Comparison of ENCODE assay signal across 8 cellular contexts in the genomic region with DNA sequence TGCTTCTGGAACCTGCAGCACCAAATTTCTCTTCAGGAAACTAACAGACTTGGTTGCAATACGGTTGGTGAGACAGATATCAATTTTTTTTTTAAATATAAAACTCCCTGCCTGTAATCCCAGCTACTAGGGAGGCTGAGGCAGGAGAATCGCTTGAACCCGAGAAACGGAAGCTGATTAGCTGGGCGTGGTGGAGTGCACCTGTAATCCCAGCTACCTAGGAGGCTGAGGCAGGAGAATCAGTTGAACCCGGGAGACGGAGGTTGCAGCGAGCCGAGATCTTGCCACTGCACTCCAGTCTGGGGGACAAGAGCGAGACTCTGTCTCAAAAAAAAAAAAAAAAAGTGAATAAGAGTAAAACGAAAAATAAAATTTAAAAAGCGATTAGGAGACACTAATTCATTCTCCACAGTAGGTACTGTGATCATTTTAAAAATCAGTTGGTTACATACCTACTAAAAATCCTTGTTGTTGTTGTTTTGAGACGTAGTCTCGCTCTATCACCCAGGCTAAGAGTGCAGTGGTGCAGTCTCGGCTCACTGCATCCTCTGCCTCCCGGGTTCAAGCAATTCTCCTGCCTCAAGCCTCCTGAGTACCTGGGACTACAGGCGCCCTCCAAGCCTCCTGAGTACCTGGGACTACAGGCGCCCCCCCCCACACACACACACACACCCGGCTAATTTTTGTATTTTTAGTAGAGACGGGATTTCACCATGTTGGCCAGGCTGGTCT. TPM values are rescaled to one million over a fixed set of nuclear protein-coding genes. Genes with fewer than 3 reads are reported as not detected.
DNase-seq lines count a peak whose midpoint lies in the region; ATAC-seq, FAIRE-seq and TF ChIP-seq lines count a peak whose summit lies in the region.

No MANE protein-coding gene starts in this region.

- FAIRE-seq in GM12891 (lab: Jason Lieb, UNC): no peak

- no peaks in the 10 kb centered on the region for H3K27me3 ChIP-seq in Peyer's patch

- H3K4me3 ChIP-seq in Peyer's patch (peak overlapping the region; percentile 55 to 72 (median 60)), fibroblast of pulmonary artery (replicated peaks; ENCODE audit: low read depth, low read length) (peak overlapping the region; percentile 65), retinal pigment epithelial cell (ENCODE audit: low read length) (peak overlapping the region; percentile 96)

- H3K36me3 ChIP-seq in Peyer's patch: peaks cover 0 to 7% (median 0%) of the 10 kb centered on the region in 3 donors

- peak overlapping the region; percentile 80 to 94 (median 85) for H3K27ac ChIP-seq in Peyer's patch

- peak; percentile 15; the same call in 1 of the 2 replicates for TF ChIP-seq POLR2A in GM12891 (IDR thresholded peaks at IDR 0.05; ENCODE audit: low read depth, low read length)
- no peak for TF ChIP-seq POLR2A in Peyer's patch (IDR thresholded peaks at IDR 0.05)

- no peak for TF ChIP-seq CTCF in Peyer's patch (IDR thresholded peaks at IDR 0.05)
- TF ChIP-seq CTCF in fibroblast of pulmonary artery (IDR thresholded peaks at IDR 0.05; ENCODE audit: low read length, missing control alignments): no peak
- TF ChIP-seq CTCF in retinal pigment epithelial cell (conservative IDR thresholded peaks at IDR 0.05; ENCODE audit: low read depth, low read length): no peak

- H3K9me3 ChIP-seq in Peyer's patch: no peaks in the 10 kb centered on the region

- ATAC-seq in HG03565 (IDR thresholded peaks at IDR 0.05; ENCODE audit: unreplicated experiment): no peak
- no peak for ATAC-seq in HG02678 (IDR thresholded peaks at IDR 0.05; ENCODE audit: unreplicated experiment)

- DNase-seq in GM12891 (ENCODE audit: insufficient read length, low spot score): no peak
- DNase-seq in Peyer's patch: peak in 1 of 3 donors; percentile 22
- no peak for DNase-seq in fibroblast of pulmonary artery (ENCODE audit: low read depth)
- DNase-seq in retinal pigment epithelial cell (ENCODE audit: low read depth): no peak
- no peak for DNase-seq in NCI-H1105 treated with DMSO at 0.1 percent for 48 hours (lab: John Stamatoyannopoulos, UW)
- no peak for DNase-seq in glomerular visceral epithelial cell (ENCODE audit: extremely low spot score)

- H3K4me1 ChIP-seq in Peyer's patch: peaks cover 2 to 17% (median 7%) of the 10 kb centered on the region in 4 donors

TF ChIP-seq in GM12891, 5 proteins besides CTCF, POLR2A, EP300 and RAD21:
- TF ChIP-seq POU2F2 (IDR thresholded peaks at IDR 0.05; ENCODE audit: low read depth, low read length) (no peak), SPI1 (IDR thresholded peaks at IDR 0.05; ENCODE audit: low read depth, low read length) (no peak), TAF1 (IDR thresholded peaks at IDR 0.05; ENCODE audit: low read depth, low read length) (no peak), PAX5 (IDR thresholded peaks at IDR 0.05; ENCODE audit: insufficient read depth, low read length, severe bottlenecking) (no peak), POLR2AphosphoS5 (IDR thresholded peaks at IDR 0.05; ENCODE audit: low read depth, low read length) (no peak)

RNA-seq across cellular contexts. Expression of gene RBM8A, which starts 0.8 kb away (rescaled TPM):
- polyA plus RNA-seq in GM12891 (2012; ENCODE audit: low read depth, missing spikeins): 178 TPM
- 100 to 1,000 TPM in 1 of 4 donors, 10 to 100 TPM in 3; 47.6 to 105 (median 57.0) TPM for total RNA-seq in Peyer's patch

RNA-seq across cellular contexts. Expression of gene PEX11B, which starts 9.6 kb away (rescaled TPM):
- 33.9 TPM for polyA plus RNA-seq in GM12891 (2012; ENCODE audit: low read depth, missing spikeins)
- 10 to 100 TPM; 21.5 to 33.8 (median 27.1) TPM for total RNA-seq in Peyer's patch

RNA-seq across cellular contexts. Expression of gene ITGA10, which starts 18.2 kb away (rescaled TPM):
- 0.42 TPM for polyA plus RNA-seq in GM12891 (2012; ENCODE audit: low read depth, missing spikeins)
- total RNA-seq in Peyer's patch: 10 to 100 TPM in 3 of 4 donors, 1 to 10 TPM in 1; 4.2 to 23.9 (median 22.9) TPM

RNA-seq across cellular contexts. Expression of gene LIX1L, which starts 29.7 kb away (rescaled TPM):
- 6.1 TPM for polyA plus RNA-seq in GM12891 (2012; ENCODE audit: low read depth, missing spikeins)
- total RNA-seq in Peyer's patch: 10 to 100 TPM in 1 of 4 donors, 1 to 10 TPM in 3; 3.7 to 10.7 (median 4.5) TPM

RNA-seq across cellular contexts. Expression of gene ANKRD34A, which starts 36.3 kb away (rescaled TPM):
- polyA plus RNA-seq in GM12891 (2012; ENCODE audit: low read depth, missing spikeins): 1.5 TPM
- total RNA-seq in Peyer's patch: 1 to 10 TPM in 1 of 4 donors, under 1 TPM in 1, not detected in 2; 0.54 to 3.7 TPM
